Comparison of ENCODE assay signal across 23 cellular contexts in genomic region chr14:104756477-104757237, GRCh38. TPM values are rescaled to one million over a fixed set of nuclear protein-coding genes. Genes with fewer than 3 reads are reported as not detected.
DNase-seq lines count a peak whose midpoint lies in the region; ATAC-seq, FAIRE-seq and TF ChIP-seq lines count a peak whose summit lies in the region.
"Had no signal": no experiment of that assay in that cellular context is flagged by ENCODE, and none has a peak within 500 bp of the region (broad histone marks: within the 10 kb centered on the region; RNA-seq: fewer than 3 reads in every experiment).

No MANE protein-coding gene starts in this region.

- no peak overlapping the region for H4K12ac ChIP-seq in trophoblast cell (ENCODE audit: low read depth, low read length)

- no peak overlapping the region for H3K23ac ChIP-seq in trophoblast cell (ENCODE audit: low read length)

- ATAC-seq in GM18858 (IDR thresholded peaks at IDR 0.05; ENCODE audit: unreplicated experiment) (no peak), HG03097 (IDR thresholded peaks at IDR 0.05; ENCODE audit: low FRiP score, unreplicated experiment) (no peak)
- ATAC-seq: A549, left colon, Right ventricle myocardium inferior had no signal

- H3K4me2 ChIP-seq in trophoblast cell (ENCODE audit: low read length): no peak overlapping the region
- H3K4me2 ChIP-seq: A549 had no signal

- no peak overlapping the region for H3K14ac ChIP-seq in trophoblast cell (ENCODE audit: low read length)

- peaks cover 47% of the 10 kb centered on the region for H3K36me3 Mint-ChIP-seq in activated CD4-positive, alpha-beta T cell treated with anti-CD3 and anti-CD28 coated beads, Interleukin-2, amount 10 ng/mL, durations not matched to agents 7 days and 5 days (ENCODE audit: low read depth)
- H3K36me3 Mint-ChIP-seq in activated naive CD8-positive, alpha-beta T cell: no peaks in the 10 kb centered on the region

- CTCF ChIA-PET in activated CD4-positive, alpha-beta T cell treated with anti-CD3 and anti-CD28 coated beads, Interleukin-2, amount 10 ng/mL, durations not matched to agents 7 days and 5 days (lab: Charles Lee): interaction anchor here (1.2 to 4.3 kb wide), 3 partner anchors 8 to 35 kb away, joined by 3 to 21 read pairs (median 3); no protein-coding TSS in a partner anchor

- no peak overlapping the region for H3K27ac ChIP-seq in trophoblast cell (ENCODE audit: low read depth, low read length)
- H3K27ac ChIP-seq: A549, breast epithelium, colonic mucosa, prostate gland had no signal

- no peak overlapping the region for H3K4me3 Mint-ChIP-seq in activated CD4-positive, alpha-beta T cell treated with anti-CD3 and anti-CD28 coated beads, Interleukin-2, amount 10 ng/mL, durations not matched to agents 7 days and 5 days
- H3K4me3 Mint-ChIP-seq in activated naive CD8-positive, alpha-beta T cell: peak overlapping the region; percentile 51
- H3K4me3 Mint-ChIP-seq: mesothelial cell of epicardium, nephron progenitor cell had no signal

- peaks cover 52 to 56% of the 10 kb centered on the region in 2 experiments for H3K36me3 ChIP-seq in trophoblast cell (ENCODE audit: control insufficient read depth in 1 of 2, insufficient read depth in 2 of 2, low read length in 2 of 2)
- H3K36me3 ChIP-seq: colonic mucosa had no signal

- no peak overlapping the region for H3K18ac ChIP-seq in trophoblast cell (ENCODE audit: low read length)

- H3K9me3 Mint-ChIP-seq in activated CD4-positive, alpha-beta T cell treated with anti-CD3 and anti-CD28 coated beads, Interleukin-2, amount 10 ng/mL, durations not matched to agents 7 days and 5 days: no peaks in the 10 kb centered on the region
- H3K9me3 Mint-ChIP-seq in activated naive CD8-positive, alpha-beta T cell (ENCODE audit: low read depth): no peaks in the 10 kb centered on the region
- H3K9me3 Mint-ChIP-seq: mesothelial cell of epicardium had no signal

- POLR2A ChIA-PET in activated CD4-positive, alpha-beta T cell treated with anti-CD3 and anti-CD28 coated beads, Interleukin-2, amount 10 ng/mL, durations not matched to agents 7 days and 5 days (lab: Charles Lee): no interaction called here

- no peak overlapping the region for H2BK120ac ChIP-seq in trophoblast cell (ENCODE audit: insufficient read depth, low read length, poor library complexity)

- H4K8ac ChIP-seq in trophoblast cell (ENCODE audit: low read depth, low read length): no peak overlapping the region

- H3K9ac ChIP-seq in trophoblast cell (ENCODE audit: low read length): no peak overlapping the region

- H3K4ac ChIP-seq in trophoblast cell (ENCODE audit: low read depth, low read length): no peak overlapping the region

- H2AK5ac ChIP-seq in trophoblast cell (ENCODE audit: low read length): no peak overlapping the region

- H3K79me2 ChIP-seq in trophoblast cell (ENCODE audit: control insufficient read depth, insufficient read depth, low read length, poor library complexity): peaks cover 13% of the 10 kb centered on the region

- peaks cover 8% of the 10 kb centered on the region for H3K9me3 ChIP-seq in trophoblast cell (ENCODE audit: insufficient read depth, low read depth, low read length)
- H3K9me3 ChIP-seq: A549, breast epithelium, colonic mucosa, prostate gland had no signal

- peak; percentile 64 for FAIRE-seq in GM12891 (lab: Jason Lieb, UNC)
- FAIRE-seq: A549, D721Med, small intestine had no signal

- H3K4me1 Mint-ChIP-seq in activated CD4-positive, alpha-beta T cell treated with anti-CD3 and anti-CD28 coated beads, Interleukin-2, amount 10 ng/mL, durations not matched to agents 7 days and 5 days: peaks cover 53% of the 10 kb centered on the region
- peaks cover 39% of the 10 kb centered on the region for H3K4me1 Mint-ChIP-seq in activated naive CD8-positive, alpha-beta T cell (ENCODE audit: low read depth)

- 0 out of 2 replicates have a peak, but pooled peaks have one; percentile 39 for TF ChIP-seq POLR2A in GM12891 (IDR thresholded peaks at IDR 0.05; ENCODE audit: low read depth, low read length)

- H3K79me1 ChIP-seq in trophoblast cell (ENCODE audit: low read length): peaks cover 8% of the 10 kb centered on the region

- WGBS in trophoblast cell (ENCODE audit: extremely low coverage, insufficient coverage, insufficient read length): no CpG with 5 or more reads among the region's 27 CpGs

- H3K4me1 ChIP-seq in trophoblast cell (ENCODE audit: control insufficient read depth in 1 of 2, insufficient read depth in 2 of 2, low read length in 2 of 2): peaks cover 11 to 17% of the 10 kb centered on the region in 2 experiments
- H3K4me1 ChIP-seq: BE2C had no signal

- H4K91ac ChIP-seq in trophoblast cell (ENCODE audit: low read depth, low read length): no peak overlapping the region

- H3K27ac Mint-ChIP-seq in activated CD4-positive, alpha-beta T cell treated with anti-CD3 and anti-CD28 coated beads, Interleukin-2, amount 10 ng/mL, durations not matched to agents 7 days and 5 days: peak overlapping the region; percentile 82
- peak overlapping the region; percentile 75 for H3K27ac Mint-ChIP-seq in activated naive CD8-positive, alpha-beta T cell
- H3K27ac Mint-ChIP-seq: mesothelial cell of epicardium had no signal

- H2BK12ac ChIP-seq in trophoblast cell (ENCODE audit: low read length): no peak overlapping the region

- H2AFZ ChIP-seq in trophoblast cell (ENCODE audit: insufficient read depth, low read length, poor library complexity): no peak overlapping the region

- no peaks in the 10 kb centered on the region for H3K27me3 ChIP-seq in trophoblast cell (ENCODE audit: insufficient read depth, low read length)
- H3K27me3 ChIP-seq: BE2C, breast epithelium, colonic mucosa had no signal

- no peak overlapping the region for H2BK5ac ChIP-seq in trophoblast cell (ENCODE audit: low read depth, low read length, poor library complexity)

- H3K4me3 ChIP-seq in trophoblast cell (ENCODE audit: low read depth, low read length): peak overlapping the region; percentile 19
- H3K4me3 ChIP-seq: A549, breast epithelium, colonic mucosa, prostate gland had no signal

- H3K27me3 Mint-ChIP-seq in activated CD4-positive, alpha-beta T cell treated with anti-CD3 and anti-CD28 coated beads, Interleukin-2, amount 10 ng/mL, durations not matched to agents 7 days and 5 days: no peaks in the 10 kb centered on the region
- H3K27me3 Mint-ChIP-seq in activated naive CD8-positive, alpha-beta T cell: no peaks in the 10 kb centered on the region

- peak; percentile 38 for DNase-seq in activated CD4-positive, alpha-beta T cell treated with anti-CD3 and anti-CD28 coated beads, Interleukin-2, amount 10 ng/mL, durations not matched to agents 7 days and 5 days
- no peak for DNase-seq in activated CD4-positive, alpha-beta T cell treated with anti-CD3 and anti-CD28 coated beads for 4 hours
- DNase-seq in GM12891 (ENCODE audit: insufficient read length, low spot score) (no peak), trophoblast cell (no peak), SW 1271 (lab: John Stamatoyannopoulos, UW) (no peak)
- DNase-seq: activated CD8-positive, alpha-beta memory T cell treated with anti-CD3 and anti-CD28 coated beads for 24 hours; BE2C; colonic mucosa; IMR-90; left colon; NCI-H1694 treated with DMSO at 0.1 percent for 48 hours; NCI-H748 treated with DMSO at 0.1 percent for 48 hours; nephron progenitor cell had no signal

TF ChIP-seq in GM12891, 5 proteins besides CTCF, POLR2A, EP300 and RAD21:
- TF ChIP-seq SPI1 (IDR thresholded peaks at IDR 0.05; ENCODE audit: low read depth, low read length): peak; percentile 42; the same call in 1 of the 2 replicates
- 0 out of 2 replicates have a peak, but pooled peaks have one; percentile 31 for TF ChIP-seq POLR2AphosphoS5 (IDR thresholded peaks at IDR 0.05; ENCODE audit: low read depth, low read length)
- TF ChIP-seq POU2F2 (IDR thresholded peaks at IDR 0.05; ENCODE audit: low read depth, low read length): no peak
- TF ChIP-seq TAF1 (IDR thresholded peaks at IDR 0.05; ENCODE audit: low read depth, low read length): no peak
- TF ChIP-seq PAX5 (IDR thresholded peaks at IDR 0.05; ENCODE audit: insufficient read depth, low read length, severe bottlenecking): no peak

RNA-seq across cellular contexts. Expression of gene SIVA1, which starts 3.7 kb away (rescaled TPM):
- 100 to 1,000 TPM in 1 of 2 experiments, 10 to 100 TPM in 1; 84.7 to 135 TPM for total RNA-seq in activated CD4-positive, alpha-beta T cell treated with anti-CD3 and anti-CD28 coated beads, Interleukin-2, amount 10 ng/mL, durations not matched to agents 7 days and 5 days
- 76.5 TPM for polyA plus RNA-seq in GM12891 (2012; ENCODE audit: low read depth, missing spikeins)
- polyA plus RNA-seq in trophoblast cell (2013): 88.0 and 93.0 TPM in 2 replicates

RNA-seq across cellular contexts. Expression of gene ADSS1, which starts 32.6 kb away (rescaled TPM):
- 1 to 10 TPM in 1 of 2 experiments, under 1 TPM in 1; 0.81 to 1.2 TPM for total RNA-seq in activated CD4-positive, alpha-beta T cell treated with anti-CD3 and anti-CD28 coated beads, Interleukin-2, amount 10 ng/mL, durations not matched to agents 7 days and 5 days
- 0.21 TPM for polyA plus RNA-seq in GM12891 (2012; ENCODE audit: low read depth, missing spikeins)
- polyA plus RNA-seq in trophoblast cell (2013): 2.9 and 3.4 TPM in 2 replicates

RNA-seq across cellular contexts. Expression of gene AKT1, which starts 38.9 kb away (rescaled TPM):
- 100 to 1,000 TPM; 159 to 166 TPM for total RNA-seq in activated CD4-positive, alpha-beta T cell treated with anti-CD3 and anti-CD28 coated beads, Interleukin-2, amount 10 ng/mL, durations not matched to agents 7 days and 5 days
- polyA plus RNA-seq in GM12891 (2012; ENCODE audit: low read depth, missing spikeins): 47.1 TPM
- 175 TPM in 2 replicates for polyA plus RNA-seq in trophoblast cell (2013)

RNA-seq across cellular contexts. Expression of gene ZBTB42, which starts 44.2 kb away (rescaled TPM):
- total RNA-seq in activated CD4-positive, alpha-beta T cell treated with anti-CD3 and anti-CD28 coated beads, Interleukin-2, amount 10 ng/mL, durations not matched to agents 7 days and 5 days: 1 to 10 TPM; 4.5 to 5.8 TPM
- 0.13 TPM for polyA plus RNA-seq in GM12891 (2012; ENCODE audit: low read depth, missing spikeins)
- 4.6 and 4.7 TPM in 2 replicates for polyA plus RNA-seq in trophoblast cell (2013)
